In the genomic region with DNA sequence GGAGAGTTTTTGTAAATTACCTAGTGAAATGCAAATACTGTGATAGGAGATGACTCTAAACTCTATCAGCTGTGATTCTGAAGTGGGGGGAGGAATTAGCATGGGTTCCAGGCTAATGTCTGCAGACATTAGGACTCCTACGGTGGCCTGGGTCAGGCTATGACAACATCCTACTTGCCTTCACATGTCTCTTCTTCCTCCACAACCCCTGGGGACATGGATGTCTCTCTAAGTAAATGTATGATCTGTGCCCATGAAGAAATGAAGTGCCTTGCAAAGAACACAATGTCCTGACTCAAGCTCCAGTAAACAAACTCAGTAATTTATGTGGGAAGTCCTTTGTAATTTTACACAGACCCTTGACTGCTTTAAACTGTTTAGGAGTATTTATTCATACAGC, we compare ENCODE assay signal across 23 cellular contexts.
"Had no signal": no experiment of that assay in that cellular context is flagged by ENCODE, and none has a peak within 500 bp of the region (broad histone marks: within the 10 kb centered on the region; RNA-seq: fewer than 3 reads in every experiment).

No MANE protein-coding gene starts in this region.

- H3K27ac ChIP-seq: coronary artery, lower lobe of right lung, neural progenitor cell, prostate gland, right atrium auricular region, stomach, thyroid gland, vagina had no signal

- H3K4me3 ChIP-seq: coronary artery, esophagus squamous epithelium, lower lobe of right lung, neural progenitor cell, prostate gland, right atrium auricular region, smooth muscle cell, stomach, thyroid gland, vagina had no signal

- H3K9ac ChIP-seq: neural progenitor cell had no signal

- ATAC-seq: left ventricle myocardium superior; lower lobe of right lung; naive thymus-derived CD4-positive, alpha-beta T cell; sciatic nerve; stimulated activated effector memory CD8-positive, alpha-beta T cell treated with anti-CD3 and anti-CD28 coated beads, Interleukin-12 subunit alpha, Interleukin-12 subunit beta, amount 100 ng/mL, for 72 hours had no signal

- H3K9me3 ChIP-seq: esophagus squamous epithelium, lower lobe of right lung, prostate gland, thyroid gland, vagina had no signal

- H3K27me3 ChIP-seq: esophagus squamous epithelium, neural progenitor cell, right atrium auricular region, stomach, thyroid gland, vagina had no signal

- DNase-seq: dermis blood vessel endothelial cell; effector memory CD4-positive, alpha-beta T cell; erythroblast; esophagus squamous epithelium; head of caudate nucleus; left ventricle myocardium superior; lower lobe of right lung; midbrain; naive thymus-derived CD4-positive, alpha-beta T cell; stimulated activated CD4-positive, alpha-beta T cell treated with anti-CD3 and anti-CD28 coated beads, Interleukin-2, amount 100 ng/mL, for 24 hours; stimulated activated CD4-positive, alpha-beta T cell treated with anti-CD3 and anti-CD28 coated beads, Interleukin-4, amount 100 ng/mL, for 24 hours; stimulated activated naive CD4-positive, alpha-beta T cell treated with Interleukin-2 at 50 U/mL for 16 hours; stomach; thyroid gland; trophoblast cell had no signal

- H3K4me2 ChIP-seq: neural progenitor cell, smooth muscle cell had no signal

- H3K4me1 ChIP-seq: esophagus squamous epithelium, lower lobe of right lung, neural progenitor cell, prostate gland, right atrium auricular region, stomach, thyroid gland, vagina had no signal

- H2AFZ ChIP-seq: neural progenitor cell had no signal

- H3K36me3 ChIP-seq: esophagus squamous epithelium, lower lobe of right lung, neural progenitor cell, prostate gland, right atrium auricular region, stomach, thyroid gland, vagina had no signal
